Comparison of ENCODE assay signal across 15 cellular contexts in genomic region chr12:124811633-124812032, GRCh38. TPM values are rescaled to one million over a fixed set of nuclear protein-coding genes. Genes with fewer than 3 reads are reported as not detected.
A peak's percentile ranks its signal among the peaks of the same experiment; 100 is the strongest.
DNase-seq lines count a peak whose midpoint lies in the region; TF ChIP-seq lines count a peak whose summit lies in the region.
"Had no signal": no experiment of that assay in that cellular context is flagged by ENCODE, and none has a peak within 500 bp of the region (broad histone marks: within the 10 kb centered on the region; RNA-seq: fewer than 3 reads in every experiment).

No MANE protein-coding gene starts in this region.

- H2AFZ ChIP-seq in OCI-LY3 (ENCODE audit: low read depth, low read length), result no peak overlapping the region
- H2AFZ ChIP-seq: GM23248 had no signal

- H3K9me3 ChIP-seq in OCI-LY3 (ENCODE audit: insufficient read depth, low read length) (no peaks in the 10 kb centered on the region), adrenal gland (replicated peaks in 1 of 3) (no peaks in the 10 kb centered on the region), vagina (no peaks in the 10 kb centered on the region), ovary (no peaks in the 10 kb centered on the region)
- H3K9me3 ChIP-seq: Caco-2 had no signal

- TF ChIP-seq POLR2A in adrenal gland (IDR thresholded peaks at IDR 0.05) (no peak), vagina (IDR thresholded peaks at IDR 0.05) (no peak), ovary (IDR thresholded peaks at IDR 0.05) (no peak)

- H3K36me3 ChIP-seq in OCI-LY3 (replicated peaks; ENCODE audit: low read depth, low read length) (peaks cover 59% of the 10 kb centered on the region), adrenal gland (replicated peaks in 1 of 2) (peaks cover 0 to 72% of the 10 kb centered on the region in 2 donors), vagina (peaks cover 0 to 9% of the 10 kb centered on the region in 2 donors), ovary (no peaks in the 10 kb centered on the region)

- no peak overlapping the region for H3K4me3 Mint-ChIP-seq in CD14-positive monocyte
- no peak overlapping the region for H3K4me3 Mint-ChIP-seq in progenitor cell of endocrine pancreas (ENCODE audit: low read depth)
- H3K4me3 Mint-ChIP-seq: CD4-positive, CD25-positive, alpha-beta regulatory T cell; CD8-positive, alpha-beta T cell had no signal

- no peaks in the 10 kb centered on the region for H4K20me1 ChIP-seq in OCI-LY3 (ENCODE audit: insufficient read depth, low read length)

- H3K4me1 ChIP-seq in OCI-LY3 (ENCODE audit: low read length), result peaks cover 18% of the 10 kb centered on the region
- H3K4me1 ChIP-seq in adrenal gland (replicated peaks in 1 of 2), result peaks cover 22 to 52% of the 10 kb centered on the region in 2 donors
- no peaks in the 10 kb centered on the region for H3K4me1 ChIP-seq in vagina
- no peaks in the 10 kb centered on the region for H3K4me1 ChIP-seq in ovary (ENCODE audit: insufficient read depth)
- H3K4me1 ChIP-seq: Caco-2 had no signal

- DNase-seq in CD14-positive monocyte (ENCODE audit: low spot score), result no peak
- no peak for DNase-seq in adrenal gland
- no peak for DNase-seq in progenitor cell of endocrine pancreas (ENCODE audit: low spot score, unreplicated experiment)
- DNase-seq in vagina (ENCODE audit: extremely low spot score in 2 of 2), result no peak
- no peak for DNase-seq in ovary
- DNase-seq: C1 segment of cervical spinal cord; Caco-2; CD4-positive, CD25-positive, alpha-beta regulatory T cell; CD8-positive, alpha-beta T cell; DMS153; DND-41; GM23248; H7; HCEC 1CT had no signal

- H3K27me3 ChIP-seq in OCI-LY3 (ENCODE audit: low read depth, low read length), result no peaks in the 10 kb centered on the region
- H3K27me3 ChIP-seq in adrenal gland, result no peaks in the 10 kb centered on the region
- H3K27me3 ChIP-seq in vagina, result no peaks in the 10 kb centered on the region
- H3K27me3 ChIP-seq in ovary, result no peaks in the 10 kb centered on the region

- H3K4me2 ChIP-seq in OCI-LY3 (ENCODE audit: low read length), result peak overlapping the region; percentile 22; the same call in 1 of the 2 replicates

- no peak overlapping the region for H3K9ac ChIP-seq in OCI-LY3 (ENCODE audit: low read length)
- H3K9ac ChIP-seq: GM23248 had no signal

- H3K79me2 ChIP-seq in OCI-LY3 (ENCODE audit: low read length), result no peaks in the 10 kb centered on the region

- intact Hi-C loops in CD14-positive monocyte (cut with micrococcal nuclease) (no loop called here), adrenal gland (cut with DNase I) (no loop called here), vagina (cut with DNase I) (no loop called here), ovary (cut with DNase I) (no loop called here)

- H3K27ac ChIP-seq in OCI-LY3 (ENCODE audit: low read length) (peak overlapping the region; percentile 53), adrenal gland (peak overlapping the region in 3 of 5 donors; percentile 87 to 92 (median 91)), vagina (no peak overlapping the region), ovary (no peak overlapping the region)
- H3K27ac ChIP-seq: GM23248 had no signal

- H3K4me3 ChIP-seq in OCI-LY3 (ENCODE audit: low read length) (no peak overlapping the region), adrenal gland (no peak overlapping the region), vagina (no peak overlapping the region), ovary (no peak overlapping the region)
- H3K4me3 ChIP-seq: GM23248 had no signal

- TF ChIP-seq EP300 in ovary (IDR thresholded peaks at IDR 0.05), result no peak

- 81 to 88% (median 87%) methylated on average over 10 to 13 of the region's 13 CpGs for WGBS in adrenal gland, 4 donors
- WGBS in ovary, 3 donors, result 90 to 95% (median 92%) methylated on average over 13 of the region's 13 CpGs

- peaks cover 43 to 49% of the 10 kb centered on the region in 2 donors for H3K36me3 Mint-ChIP-seq in CD14-positive monocyte
- peaks cover 6% of the 10 kb centered on the region for H3K36me3 Mint-ChIP-seq in progenitor cell of endocrine pancreas (ENCODE audit: insufficient read depth)

- TF ChIP-seq CTCF in CD14-positive monocyte (IDR thresholded peaks at IDR 0.05) (no peak), OCI-LY3 (IDR thresholded peaks at IDR 0.05; ENCODE audit: low read depth, low read length) (no peak), adrenal gland (IDR thresholded peaks at IDR 0.05) (no peak), progenitor cell of endocrine pancreas (IDR thresholded peaks at IDR 0.05; ENCODE audit: unreplicated experiment) (no peak), vagina (IDR thresholded peaks at IDR 0.05) (no peak), ovary (IDR thresholded peaks at IDR 0.05) (no peak)

- peaks cover 0 to 5% (median 0%) of the 10 kb centered on the region in 7 donors for H3K9me3 Mint-ChIP-seq in CD14-positive monocyte
- H3K9me3 Mint-ChIP-seq in progenitor cell of endocrine pancreas (ENCODE audit: low read depth), result no peaks in the 10 kb centered on the region
- H3K9me3 Mint-ChIP-seq: CD4-positive, CD25-positive, alpha-beta regulatory T cell; CD8-positive, alpha-beta T cell had no signal

- H3K4me1 Mint-ChIP-seq in CD14-positive monocyte (peaks cover 36% of the 10 kb centered on the region), progenitor cell of endocrine pancreas (ENCODE audit: low read depth) (peaks cover 6% of the 10 kb centered on the region)
- H3K4me1 Mint-ChIP-seq: CD4-positive, CD25-positive, alpha-beta regulatory T cell had no signal

- H3K27me3 Mint-ChIP-seq in CD14-positive monocyte (ENCODE audit: low read depth in 3 of 3), result peaks cover 0 to 2% (median 0%) of the 10 kb centered on the region in 3 donors
- peaks cover 13% of the 10 kb centered on the region for H3K27me3 Mint-ChIP-seq in progenitor cell of endocrine pancreas
- H3K27me3 Mint-ChIP-seq: CD4-positive, CD25-positive, alpha-beta regulatory T cell had no signal

- H3K27ac Mint-ChIP-seq in CD14-positive monocyte (peak overlapping the region in 4 of 7 donors; percentile 6 to 43 (median 19)), progenitor cell of endocrine pancreas (peak overlapping the region; percentile 41)
- H3K27ac Mint-ChIP-seq: CD4-positive, CD25-positive, alpha-beta regulatory T cell; CD8-positive, alpha-beta T cell had no signal

RNA-seq across cellular contexts. Expression of gene SCARB1, which starts 52.0 kb away (rescaled TPM):
- polyA plus RNA-seq in CD14-positive monocyte (10 to 100 TPM; 13.1 to 15.2 TPM), adrenal gland (1,000 to 10,000 TPM in 2 of 3 donors, 100 to 1,000 TPM in 1; 213 to 5,784 (median 1,664) TPM), ovary (1,000 to 10,000 TPM in 1 of 2 donors, 10 to 100 TPM in 1; 59.4 to 1,262 TPM)
- total RNA-seq in adrenal gland (1,000 to 10,000 TPM in 5 of 8 donors, 100 to 1,000 TPM in 3; 646 to 8,580 (median 1,325) TPM), progenitor cell of endocrine pancreas (20.6 and 21.5 TPM in 2 replicates), vagina (20.6 TPM), ovary (100 to 1,000 TPM in 3 of 7 donors, 10 to 100 TPM in 4; 20.8 to 155 (median 81.7) TPM)

Comparison
In these comparisons a context has a peak if more than half of its experiments do, and no peak if none do; other contexts are left out.
1. H3K27ac ChIP-seq: peak in OCI-LY3 (single experiment) and adrenal gland (3 of 5); none in vagina (single experiment) and ovary (0 of 2).
2. RNA of gene SCARB1, which starts 52.0 kb away (total RNA-seq): 646 to 8,580 TPM in adrenal gland; 20.8 to 155 TPM in ovary, 20.6 to 21.5 TPM in progenitor cell of endocrine pancreas and 20.6 TPM in vagina (single experiment); every median in the first group is over 4 times any median in the second.